ENCODE assay signal across 1 cellular context in genomic region chr7:151495360-151495759, GRCh38.
TF ChIP-seq lines count a peak whose summit lies in the region.

No MANE protein-coding gene starts in this region.

TF ChIP-seq in HepG2, 621 proteins besides CTCF, POLR2A, EP300 and RAD21 (continued from another document):
- no peak for TF ChIP-seq ZBTB4 (CRISPR knock-in tag; IDR thresholded peaks at IDR 0.05; ENCODE audit: borderline replicate concordance)
